Comparison of ENCODE assay signal across 32 cellular contexts in the genomic region with DNA sequence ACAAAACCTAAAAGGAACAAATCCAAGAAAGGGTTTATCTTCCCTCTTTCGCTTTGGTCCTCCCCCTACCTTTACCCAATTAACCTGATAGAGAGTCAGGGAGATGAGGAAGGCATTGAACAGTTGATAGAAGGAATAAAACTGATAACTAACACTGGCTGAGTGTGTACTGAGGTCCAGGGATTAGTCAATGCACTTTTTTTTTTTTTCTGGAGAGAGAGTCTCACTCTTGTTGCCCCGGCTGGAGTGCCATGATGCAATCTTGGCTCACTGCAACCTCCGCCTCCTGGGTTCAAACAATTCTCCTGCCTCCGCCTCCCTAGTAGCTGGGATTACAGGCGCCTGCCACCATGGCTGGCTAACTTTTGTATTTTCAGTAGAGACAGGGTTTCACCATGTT.
"Had no signal": no experiment of that assay in that cellular context is flagged by ENCODE, and none has a peak within 500 bp of the region (broad histone marks: within the 10 kb centered on the region; RNA-seq: fewer than 3 reads in every experiment).

No MANE protein-coding gene starts in this region.

- H3K4me3 ChIP-seq: adrenal gland, ascending aorta, breast epithelium, cardiac muscle cell, colonic mucosa, esophagus squamous epithelium, gastroesophageal sphincter had no signal

- ATAC-seq: activated CD4-positive, alpha-beta T cell treated with anti-CD3 and anti-CD28 coated beads for 36 hours; activated CD8-positive, alpha-beta memory T cell treated with anti-CD3 and anti-CD28 coated beads, Interleukin-2, amount 10 ng/mL, durations not matched to agents 7 days and 5 days; activated CD8-positive, alpha-beta T cell treated with anti-CD3 and anti-CD28 coated beads, Interleukin-2, amount 10 ng/mL, durations not matched to agents 7 days and 5 days; activated naive CD8-positive, alpha-beta T cell treated with anti-CD3 and anti-CD28 coated beads, Interleukin-2, amount 50 U/mL, for 24 hours; gastroesophageal sphincter had no signal

- FAIRE-seq: endometrium, endothelial cell of umbilical vein had no signal

- H3K27me3 ChIP-seq: adrenal gland, ascending aorta, breast epithelium, cardiac muscle cell, esophagus squamous epithelium, gastroesophageal sphincter had no signal

- H3K36me3 ChIP-seq: adrenal gland, ascending aorta, breast epithelium, cardiac muscle cell, colonic mucosa, esophagus squamous epithelium, gastroesophageal sphincter had no signal

- H3K27ac ChIP-seq: adrenal gland, ascending aorta, breast epithelium, cardiac muscle cell, colonic mucosa, epithelial cell of prostate, esophagus squamous epithelium, gastroesophageal sphincter had no signal

- H3K9me3 ChIP-seq: adrenal gland, ascending aorta, breast epithelium, colonic mucosa, esophagus squamous epithelium, gastroesophageal sphincter had no signal

- H3K4me1 ChIP-seq: adrenal gland, ascending aorta, breast epithelium, colonic mucosa, esophagus squamous epithelium, gastroesophageal sphincter had no signal

- DNase-seq: activated CD4-positive, alpha-beta memory T cell treated with anti-CD3 and anti-CD28 coated beads for 36 hours; activated CD4-positive, alpha-beta T cell treated with anti-CD3 and anti-CD28 coated beads for 36 hours; activated CD4-positive, alpha-beta T cell treated with anti-CD3 and anti-CD28 coated beads, Interleukin-2, amount 10 ng/mL, durations not matched to agents 24 days and 14 days; activated CD4-positive, CD25-positive, alpha-beta regulatory T cell; activated CD4-positive, CD25-positive, alpha-beta regulatory T cell treated with anti-CD3 and anti-CD28 coated beads, Interleukin-2, amount 50 U/mL, for 72 hours; activated CD8-positive, alpha-beta memory T cell treated with anti-CD3 and anti-CD28 coated beads, Interleukin-2, amount 10 ng/mL, durations not matched to agents 7 days and 5 days; activated CD8-positive, alpha-beta memory T cell treated with anti-CD3 and anti-CD28 coated beads, Interleukin-2, amount 50 U/mL, for 4 hours; activated CD8-positive, alpha-beta T cell treated with anti-CD3 and anti-CD28 coated beads, Interleukin-2, amount 10 ng/mL, durations not matched to agents 7 days and 5 days; activated effector memory CD4-positive, alpha-beta T cell treated with anti-CD3 and anti-CD28 coated beads, Interleukin-2, amount 50 U/mL, for 16 hours; activated naive CD4-positive, alpha-beta T cell treated with anti-CD3 and anti-CD28 coated beads for 36 hours; activated naive CD8-positive, alpha-beta T cell treated with anti-CD3 and anti-CD28 coated beads for 36 hours; activated naive CD8-positive, alpha-beta T cell treated with anti-CD3 and anti-CD28 coated beads, Interleukin-2, amount 50 U/mL, for 24 hours; activated T-cell treated with anti-CD3 and anti-CD28 coated beads, Interleukin-2, amount 50 U/mL, for 1 hour; activated T-cell treated with anti-CD3 and anti-CD28 coated beads, Interleukin-2, amount 50 U/mL, for 48 hours; adrenal gland; amygdala; central memory CD4-positive, alpha-beta T cell; cerebellar nuclear complex; colonic mucosa; effector CD8-positive, alpha-beta T cell; esophagus squamous epithelium; foreskin melanocyte; head of caudate nucleus; hippocampal formation; T1000 had no signal
